30 cellular contexts compared by ENCODE assay signal in genomic region chr5:161301586-161301985, GRCh38.
"Had no signal": no experiment of that assay in that cellular context is flagged by ENCODE, and none has a peak within 500 bp of the region (broad histone marks: within the 10 kb centered on the region; RNA-seq: fewer than 3 reads in every experiment).

No MANE protein-coding gene starts in this region.

- H3K4me3 ChIP-seq: psoas muscle, right lobe of liver, sigmoid colon, suprapubic skin, testis, tibial artery, transverse colon, upper lobe of right lung, uterus had no signal

- H3K79me2 ChIP-seq: parathyroid adenoma had no signal

- H3K27ac Mint-ChIP-seq: naive thymus-derived CD8-positive, alpha-beta T cell; natural killer cell treated with Interleukin-12 subunit alpha and Interleukin-12 subunit beta and Interleukin-15 and Interleukin-18, amount 100 ng/mL, for 72 hours; progenitor cell of endocrine pancreas; stimulated activated memory B cell treated with anti-CD40 and anti-IgM and Interleukin-4, amounts not matched to agents 10 μg/mL and 1 μg/mL and 100 μg/mL, for 72 hours; stimulated activated naive CD8-positive, alpha-beta T cell treated with anti-CD3 and anti-CD28 coated beads, Interleukin-15, amount 100 ng/mL, for 72 hours; type B pancreatic cell had no signal

- H3K9ac ChIP-seq: parathyroid adenoma had no signal

- H2AFZ ChIP-seq: parathyroid adenoma had no signal

- H3K27me3 ChIP-seq: neutrophil, right lobe of liver, sigmoid colon, suprapubic skin, testis, tibial artery, transverse colon, upper lobe of right lung, uterus had no signal

- H3K27ac ChIP-seq: neutrophil, parathyroid adenoma, psoas muscle, right lobe of liver, sigmoid colon, suprapubic skin, testis, tibial artery, transverse colon, upper lobe of right lung, uterus had no signal

- H3K4me3 Mint-ChIP-seq: naive thymus-derived CD8-positive, alpha-beta T cell; natural killer cell treated with Interleukin-12 subunit alpha and Interleukin-12 subunit beta and Interleukin-15 and Interleukin-18, amount 100 ng/mL, for 72 hours; nephron progenitor cell; neural crest cell; stimulated activated memory B cell treated with anti-CD40 and anti-IgM and Interleukin-4, amounts not matched to agents 10 μg/mL and 1 μg/mL and 100 μg/mL, for 72 hours; stimulated activated naive CD8-positive, alpha-beta T cell treated with anti-CD3 and anti-CD28 coated beads, Interleukin-15, amount 100 ng/mL, for 72 hours; type B pancreatic cell had no signal

- H3K36me3 Mint-ChIP-seq: naive thymus-derived CD8-positive, alpha-beta T cell; stimulated activated memory B cell treated with anti-CD40 and anti-IgM and Interleukin-4, amounts not matched to agents 10 μg/mL and 1 μg/mL and 100 μg/mL, for 72 hours; type B pancreatic cell had no signal

- H3K27me3 Mint-ChIP-seq: naive thymus-derived CD8-positive, alpha-beta T cell; natural killer cell treated with Interleukin-12 subunit alpha and Interleukin-12 subunit beta and Interleukin-15 and Interleukin-18, amount 100 ng/mL, for 72 hours; stimulated activated memory B cell treated with anti-CD40 and anti-IgM and Interleukin-4, amounts not matched to agents 10 μg/mL and 1 μg/mL and 100 μg/mL, for 72 hours; stimulated activated naive CD8-positive, alpha-beta T cell treated with anti-CD3 and anti-CD28 coated beads, Interleukin-15, amount 100 ng/mL, for 72 hours; type B pancreatic cell had no signal

- H3K9me3 Mint-ChIP-seq: nephron progenitor cell, type B pancreatic cell had no signal

- H3K9me3 ChIP-seq: neutrophil, psoas muscle, right lobe of liver, sigmoid colon, suprapubic skin, testis, tibial artery, transverse colon, upper lobe of right lung, uterus had no signal

- ATAC-seq: naive thymus-derived CD8-positive, alpha-beta T cell; natural killer cell treated with Interleukin-12 subunit alpha and Interleukin-12 subunit beta and Interleukin-15 and Interleukin-18, amount 100 ng/mL, for 72 hours; right cardiac atrium; right lobe of liver; stimulated activated memory B cell treated with anti-CD40 and anti-IgM and Interleukin-4, amounts not matched to agents 10 μg/mL and 1 μg/mL and 100 μg/mL, for 72 hours; stimulated activated naive CD8-positive, alpha-beta T cell treated with anti-CD3 and anti-CD28 coated beads, Interleukin-15, amount 100 ng/mL, for 72 hours; stimulated activated naive CD8-positive, alpha-beta T cell treated with anti-CD3 and anti-CD28 coated beads, Interleukin-15, Interleukin-2, amounts not matched to agents 100 U/mL and 50 U/mL, for 24 hours; upper lobe of right lung had no signal

- H3K4me1 ChIP-seq: parathyroid adenoma, psoas muscle, right lobe of liver, sigmoid colon, suprapubic skin, testis, transverse colon, upper lobe of right lung, uterus had no signal

- H3K4me1 Mint-ChIP-seq: naive thymus-derived CD8-positive, alpha-beta T cell; neural crest cell; stimulated activated memory B cell treated with anti-CD40 and anti-IgM and Interleukin-4, amounts not matched to agents 10 μg/mL and 1 μg/mL and 100 μg/mL, for 72 hours; stimulated activated naive CD8-positive, alpha-beta T cell treated with anti-CD3 and anti-CD28 coated beads, Interleukin-15, amount 100 ng/mL, for 72 hours had no signal

- DNase-seq: naive thymus-derived CD8-positive, alpha-beta T cell; nephron progenitor cell; nucleus accumbens; posterior cingulate gyrus; psoas muscle; right cardiac atrium; right lobe of liver; sigmoid colon; small intestine; stimulated activated CD4-positive, alpha-beta T cell treated with anti-CD3 and anti-CD28 coated beads, Interleukin-15, amount 100 ng/mL, for 24 hours; stimulated activated CD4-positive, alpha-beta T cell treated with anti-CD3 and anti-CD28 coated beads, Interleukin-2, amount 100 ng/mL, for 24 hours; stimulated activated CD4-positive, alpha-beta T cell treated with anti-CD3 and anti-CD28 coated beads, Interleukin-2, amount 100 ng/mL, for 48 hours; stimulated activated CD4-positive, alpha-beta T cell treated with anti-CD3 and anti-CD28 coated beads, Interleukin-4, amount 100 ng/mL, for 24 hours; stimulated activated naive CD4-positive, alpha-beta T cell; stimulated activated naive CD8-positive, alpha-beta T cell treated with anti-CD3 and anti-CD28 coated beads, Interleukin-15, amount 100 ng/mL, for 72 hours; stimulated activated naive CD8-positive, alpha-beta T cell treated with anti-CD3 and anti-CD28 coated beads, Interleukin-15, Interleukin-2, amounts not matched to agents 100 U/mL and 50 U/mL, for 24 hours; substantia nigra; testis; tibial artery; transverse colon; upper lobe of right lung; uterus had no signal

- H3K36me3 ChIP-seq: neutrophil, right lobe of liver, sigmoid colon, suprapubic skin, tibial artery, transverse colon, upper lobe of right lung, uterus had no signal
